Comparison of ENCODE assay signal across 13 cellular contexts in the genomic region with DNA sequence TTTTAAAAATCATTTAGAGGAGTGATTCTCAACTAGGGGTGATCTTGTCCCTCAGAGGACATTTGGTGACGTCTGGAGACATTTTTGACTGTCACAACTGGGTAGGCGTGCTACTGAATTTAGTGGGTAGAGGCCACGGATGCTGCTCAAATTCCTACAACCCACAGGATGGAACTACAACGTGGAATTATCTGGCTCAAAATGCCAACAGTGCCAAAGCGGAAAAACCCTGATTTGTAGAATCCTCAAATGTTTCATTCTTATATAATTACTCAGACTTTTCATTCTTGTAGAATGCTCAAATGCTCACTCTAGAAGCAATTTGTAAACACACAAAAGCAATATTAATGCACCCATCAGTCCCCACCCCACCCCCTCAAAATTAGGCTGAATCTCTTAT.
DNase-seq lines count a peak whose midpoint lies in the region; TF ChIP-seq lines count a peak whose summit lies in the region.
"Had no signal": no experiment of that assay in that cellular context is flagged by ENCODE, and none has a peak within 500 bp of the region (broad histone marks: within the 10 kb centered on the region; RNA-seq: fewer than 3 reads in every experiment).

No MANE protein-coding gene starts in this region.

- H3K27ac Mint-ChIP-seq in T-helper 2 cell treated with Interferon-gamma antibody and Interleukin-4, amounts not matched to agents 5 μg/mL and 100 μg/mL, for 36 hours, result no peak overlapping the region
- no peak overlapping the region for H3K27ac Mint-ChIP-seq in activated naive CD4-positive, alpha-beta T cell treated with anti-CD3 and anti-CD28 coated beads for 36 hours
- H3K27ac Mint-ChIP-seq: natural killer cell treated with Interleukin-12 subunit alpha and Interleukin-12 subunit beta and Interleukin-15 and Interleukin-18, amount 100 ng/mL, for 72 hours had no signal

- no peaks in the 10 kb centered on the region for H3K4me1 Mint-ChIP-seq in T-helper 2 cell treated with Interferon-gamma antibody and Interleukin-4, amounts not matched to agents 5 μg/mL and 100 μg/mL, for 36 hours (ENCODE audit: low read depth)
- H3K4me1 Mint-ChIP-seq in activated naive CD4-positive, alpha-beta T cell treated with anti-CD3 and anti-CD28 coated beads for 36 hours (ENCODE audit: low read depth), result no peaks in the 10 kb centered on the region

- H3K27ac ChIP-seq in skin epidermis, result peak overlapping the region in 12 of 21 experiments; percentile 48 to 88 (median 72)

- H3K36me3 Mint-ChIP-seq in T-helper 2 cell treated with Interferon-gamma antibody and Interleukin-4, amounts not matched to agents 5 μg/mL and 100 μg/mL, for 36 hours (ENCODE audit: low read depth), result no peaks in the 10 kb centered on the region
- H3K36me3 Mint-ChIP-seq in activated naive CD4-positive, alpha-beta T cell treated with anti-CD3 and anti-CD28 coated beads for 36 hours (ENCODE audit: low read depth), result no peaks in the 10 kb centered on the region
- H3K36me3 Mint-ChIP-seq: natural killer cell treated with Interleukin-12 subunit alpha and Interleukin-12 subunit beta and Interleukin-15 and Interleukin-18, amount 100 ng/mL, for 72 hours had no signal

- CTCF ChIA-PET in activated naive CD4-positive, alpha-beta T cell treated with anti-CD3 and anti-CD28 coated beads for 36 hours (lab: Charles Lee), result no interaction called here

- TF ChIP-seq CTCF in fibroblast of the aortic adventitia (IDR thresholded peaks at IDR 0.05; ENCODE audit: insufficient read depth, low read length), result no peak

- no peak overlapping the region for H3K4me3 Mint-ChIP-seq in T-helper 2 cell treated with Interferon-gamma antibody and Interleukin-4, amounts not matched to agents 5 μg/mL and 100 μg/mL, for 36 hours
- no peak overlapping the region for H3K4me3 Mint-ChIP-seq in activated naive CD4-positive, alpha-beta T cell treated with anti-CD3 and anti-CD28 coated beads for 36 hours
- H3K4me3 Mint-ChIP-seq: natural killer cell treated with Interleukin-12 subunit alpha and Interleukin-12 subunit beta and Interleukin-15 and Interleukin-18, amount 100 ng/mL, for 72 hours had no signal

- no peaks in the 10 kb centered on the region for H3K9me3 Mint-ChIP-seq in T-helper 2 cell treated with Interferon-gamma antibody and Interleukin-4, amounts not matched to agents 5 μg/mL and 100 μg/mL, for 36 hours
- no peaks in the 10 kb centered on the region for H3K9me3 Mint-ChIP-seq in activated naive CD4-positive, alpha-beta T cell treated with anti-CD3 and anti-CD28 coated beads for 36 hours
- H3K9me3 Mint-ChIP-seq: natural killer cell treated with Interleukin-12 subunit alpha and Interleukin-12 subunit beta and Interleukin-15 and Interleukin-18, amount 100 ng/mL, for 72 hours had no signal

- intact Hi-C loops in activated naive CD4-positive, alpha-beta T cell treated with anti-CD3 and anti-CD28 coated beads for 36 hours (cut with micrococcal nuclease), result no loop called here

- no peak overlapping the region for H3K4me3 ChIP-seq in fibroblast of the aortic adventitia (ENCODE audit: low read depth, low read length)
- no peak overlapping the region for H3K4me3 ChIP-seq in skin epidermis
- H3K4me3 ChIP-seq: K562 had no signal

- DNase-seq in HCEC 1CT (peak; percentile 67), amniotic epithelial cell (ENCODE audit: low read depth) (peak; percentile 75), fibroblast of the aortic adventitia (ENCODE audit: low read depth) (peak; percentile 66), hippocampal formation (lab: John Stamatoyannopoulos, UW) (no peak)
- DNase-seq in T-helper 2 cell treated with Interferon-gamma antibody and Interleukin-4, amounts not matched to agents 5 μg/mL and 100 μg/mL, for 36 hours (ENCODE audit: low spot score), result no peak
- no peak for DNase-seq in activated naive CD4-positive, alpha-beta T cell treated with anti-CD3 and anti-CD28 coated beads for 36 hours
- DNase-seq: activated CD8-positive, alpha-beta memory T cell treated with anti-CD3 and anti-CD28 coated beads for 24 hours; activated naive CD4-positive, alpha-beta T cell; left colon; NCI-H526 had no signal

- peaks cover 25% of the 10 kb centered on the region for H3K27me3 Mint-ChIP-seq in T-helper 2 cell treated with Interferon-gamma antibody and Interleukin-4, amounts not matched to agents 5 μg/mL and 100 μg/mL, for 36 hours (ENCODE audit: low read depth)
- peaks cover 22% of the 10 kb centered on the region for H3K27me3 Mint-ChIP-seq in activated naive CD4-positive, alpha-beta T cell treated with anti-CD3 and anti-CD28 coated beads for 36 hours (ENCODE audit: low read depth)

Comparison
In these comparisons a context has a peak if more than half of its experiments do, and no peak if none do; other contexts are left out.
1. DNase-seq: peak in HCEC 1CT (single experiment), amniotic epithelial cell (single experiment) and fibroblast of the aortic adventitia (single experiment); none in T-helper 2 cell treated with Interferon-gamma antibody and Interleukin-4, amounts not matched to agents 5 μg/mL and 100 μg/mL, for 36 hours (single experiment), activated naive CD4-positive, alpha-beta T cell treated with anti-CD3 and anti-CD28 coated beads for 36 hours (single experiment) and hippocampal formation (0 of 2).